Comparison of ENCODE assay signal across 13 cellular contexts in the genomic region with DNA sequence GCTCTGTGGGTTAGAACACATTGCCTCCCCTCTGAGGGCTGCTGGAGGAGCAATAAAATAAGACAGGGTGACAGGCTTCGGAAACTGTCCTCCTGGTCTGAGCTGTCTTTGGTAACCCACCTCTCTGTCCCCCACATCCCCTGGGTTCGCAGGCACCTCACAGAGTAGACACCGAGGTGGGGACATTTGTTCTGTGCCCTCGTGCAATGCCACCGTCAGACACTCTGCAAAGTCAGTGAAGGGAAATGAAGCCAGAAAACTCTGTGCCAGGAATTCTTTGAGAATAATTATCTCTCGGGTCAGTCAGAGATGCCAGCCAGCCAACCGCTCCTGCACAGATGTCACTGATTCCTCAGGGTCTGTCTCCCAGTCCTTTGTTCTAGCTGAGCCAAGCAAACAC.
"Had no signal": no experiment of that assay in that cellular context is flagged by ENCODE, and none has a peak within 500 bp of the region (broad histone marks: within the 10 kb centered on the region; RNA-seq: fewer than 3 reads in every experiment).

No MANE protein-coding gene starts in this region.

- H3K27me3 ChIP-seq: right lobe of liver had no signal

- DNase-seq: activated CD4-positive, alpha-beta memory T cell treated with anti-CD3 and anti-CD28 coated beads, Interleukin-2, amount 10 ng/mL, durations not matched to agents 7 days and 5 days; activated CD4-positive, alpha-beta T cell treated with anti-CD3 and anti-CD28 coated beads for 36 hours; activated gamma-delta T cell; activated naive CD8-positive, alpha-beta T cell treated with anti-CD3 and anti-CD28 coated beads for 36 hours; activated T-cell treated with anti-CD3 and anti-CD28 coated beads, Interleukin-2, amount 50 U/mL, for 48 hours; anterior cingulate cortex; dorsolateral prefrontal cortex; right lobe of liver; stimulated activated CD4-positive, alpha-beta T cell treated with anti-CD3 and anti-CD28 coated beads, Interleukin-2, amount 100 ng/mL, for 24 hours; stimulated activated naive B cell treated with anti-CD40 and anti-IgM and Interleukin-4, amounts not matched to agents 10 μg/mL and 1 μg/mL and 100 μg/mL, for 72 hours; T-helper 9 cell; transverse colon had no signal

- H3K4me3 ChIP-seq: dorsolateral prefrontal cortex, esophagus muscularis mucosa, right lobe of liver, transverse colon had no signal

- H3K4me1 ChIP-seq: right lobe of liver, transverse colon had no signal

- H3K27ac ChIP-seq: dorsolateral prefrontal cortex, esophagus muscularis mucosa, right lobe of liver, transverse colon had no signal

- ATAC-seq: activated CD4-positive, alpha-beta T cell treated with anti-CD3 and anti-CD28 coated beads for 36 hours had no signal

- H3K36me3 ChIP-seq: esophagus muscularis mucosa, right lobe of liver, transverse colon had no signal

- H3K9me3 ChIP-seq: esophagus muscularis mucosa, right lobe of liver, transverse colon had no signal
